ENCODE assay signal across 12 cellular contexts in genomic region chr2:67797801-67798535, GRCh38.
DNase-seq lines count a peak whose midpoint lies in the region; ATAC-seq and TF ChIP-seq lines count a peak whose summit lies in the region.
"Had no signal": no experiment of that assay in that cellular context is flagged by ENCODE, and none has a peak within 500 bp of the region (broad histone marks: within the 10 kb centered on the region; RNA-seq: fewer than 3 reads in every experiment).

No MANE protein-coding gene starts in this region.

- H3K4me2 ChIP-seq in PC-3 (ENCODE audit: low read length): no peak overlapping the region
- H3K4me2 ChIP-seq: PC-9 had no signal

- H3K27me3 ChIP-seq in PC-3 (ENCODE audit: low read length): no peaks in the 10 kb centered on the region
- no peaks in the 10 kb centered on the region for H3K27me3 ChIP-seq in thyroid gland

- H3K4me1 Mint-ChIP-seq in activated CD4-positive, alpha-beta T cell treated with anti-CD3 and anti-CD28 coated beads, Interleukin-2, amount 10 ng/mL, durations not matched to agents 24 days and 14 days: no peaks in the 10 kb centered on the region
- H3K4me1 Mint-ChIP-seq: immature natural killer cell had no signal

- no peaks in the 10 kb centered on the region for H4K20me1 ChIP-seq in PC-3 (ENCODE audit: low read length)

- H2AFZ ChIP-seq in PC-3 (ENCODE audit: low read length): no peak overlapping the region
- H2AFZ ChIP-seq: PC-9 had no signal

- H3K9ac ChIP-seq in PC-3 (ENCODE audit: low read length): no peak overlapping the region

- no peaks in the 10 kb centered on the region for H3F3A ChIP-seq in PC-3 (ENCODE audit: low read length, unreplicated experiment)

- CTCF ChIA-PET in PC-3 (lab: Charles Lee): no interaction called here

- H3K9me3 Mint-ChIP-seq in activated CD4-positive, alpha-beta T cell treated with anti-CD3 and anti-CD28 coated beads, Interleukin-2, amount 10 ng/mL, durations not matched to agents 24 days and 14 days: no peaks in the 10 kb centered on the region
- H3K9me3 Mint-ChIP-seq: immature natural killer cell had no signal

- H3K27me3 Mint-ChIP-seq in activated CD4-positive, alpha-beta T cell treated with anti-CD3 and anti-CD28 coated beads, Interleukin-2, amount 10 ng/mL, durations not matched to agents 24 days and 14 days: no peaks in the 10 kb centered on the region

- intact Hi-C loops in PC-3 (cut with micrococcal nuclease): no loop called here
- intact Hi-C loops in thyroid gland (cut with DNase I): no loop called here
- intact Hi-C loops in activated CD4-positive, alpha-beta T cell treated with anti-CD3 and anti-CD28 coated beads, Interleukin-2, amount 10 ng/mL, durations not matched to agents 24 days and 14 days (cut with micrococcal nuclease): no loop called here

- TF ChIP-seq CTCF in PC-3 (conservative IDR thresholded peaks at IDR 0.05; ENCODE audit: low read depth, low read length) (no peak), thyroid gland (IDR thresholded peaks at IDR 0.05) (no peak)

- no peaks in the 10 kb centered on the region for H3K9me2 ChIP-seq in PC-3 (replicated peaks; ENCODE audit: low read length)

- H3K4me1 ChIP-seq in PC-3 (ENCODE audit: insufficient read depth, low read length) (peaks cover 6% of the 10 kb centered on the region; the same call in 1 of the 2 replicates), thyroid gland (peaks cover 3 to 14% of the 10 kb centered on the region in 2 donors)

- H3K79me2 ChIP-seq in PC-3 (ENCODE audit: low read length): no peaks in the 10 kb centered on the region

- H3K36me3 Mint-ChIP-seq in activated CD4-positive, alpha-beta T cell treated with anti-CD3 and anti-CD28 coated beads, Interleukin-2, amount 10 ng/mL, durations not matched to agents 24 days and 14 days (ENCODE audit: low read depth): no peaks in the 10 kb centered on the region
- H3K36me3 Mint-ChIP-seq: immature natural killer cell had no signal

- no peak overlapping the region for H3K27ac ChIP-seq in PC-3 (ENCODE audit: low read length)
- H3K27ac ChIP-seq in thyroid gland: peak overlapping the region; percentile 37 to 55 (median 40)
- H3K27ac ChIP-seq: PC-9 had no signal

- BruUV-seq in PC-3 (replicated peaks; lab: Mats Ljungman, UMichigan): no TSS peak

- TF ChIP-seq POLR2A in thyroid gland (IDR thresholded peaks at IDR 0.05): no peak

- H3K36me3 ChIP-seq in PC-3 (ENCODE audit: low read depth, low read length) (no peaks in the 10 kb centered on the region), thyroid gland (no peaks in the 10 kb centered on the region)

- H3K27ac Mint-ChIP-seq in activated CD4-positive, alpha-beta T cell treated with anti-CD3 and anti-CD28 coated beads, Interleukin-2, amount 10 ng/mL, durations not matched to agents 24 days and 14 days: no peak overlapping the region
- H3K27ac Mint-ChIP-seq: immature natural killer cell had no signal

- H3K4me3 ChIP-seq in PC-3 (ENCODE audit: low read length) (no peak overlapping the region), thyroid gland (replicated peaks in 1 of 3) (no peak overlapping the region)
- H3K4me3 ChIP-seq: PC-9 had no signal

- 22 to 26% methylated on average over 7 of the region's 7 CpGs for WGBS in thyroid gland, 2 donors

- DNase-seq in NCI-H2196 (lab: John Stamatoyannopoulos, UW; ENCODE audit: unreplicated experiment) (peak; percentile 24), NCI-H2196 treated with DMSO at 0.1 percent for 48 hours (lab: John Stamatoyannopoulos, UW; ENCODE audit: unreplicated experiment) (no peak), PC-3 (peak; percentile 34), fibroblast of peridontal ligament (ENCODE audit: extremely low read depth) (peak; percentile 20), thyroid gland (peak in 1 of 2 donors; percentile 29), cerebellar nuclear complex (lab: John Stamatoyannopoulos, UW) (no peak)
- DNase-seq in activated CD4-positive, alpha-beta T cell treated with anti-CD3 and anti-CD28 coated beads, Interleukin-2, amount 10 ng/mL, durations not matched to agents 24 days and 14 days: no peak
- DNase-seq: activated T-cell treated with anti-CD3 and anti-CD28 coated beads, Interleukin-2, amount 50 U/mL, for 48 hours; effector memory CD4-positive, alpha-beta T cell; immature natural killer cell; PC-9 had no signal

- H3K9me3 ChIP-seq in PC-3 (ENCODE audit: low read length) (no peaks in the 10 kb centered on the region), thyroid gland (no peaks in the 10 kb centered on the region)

- H3K4me3 Mint-ChIP-seq in activated CD4-positive, alpha-beta T cell treated with anti-CD3 and anti-CD28 coated beads, Interleukin-2, amount 10 ng/mL, durations not matched to agents 24 days and 14 days: no peak overlapping the region
- H3K4me3 Mint-ChIP-seq: immature natural killer cell had no signal

- POLR2A ChIA-PET in PC-3 (lab: Charles Lee; ENCODE audit: unreplicated experiment): no interaction called here

- no peak for ATAC-seq in PC-3
- ATAC-seq in HG02763 (IDR thresholded peaks at IDR 0.05; ENCODE audit: unreplicated experiment): no peak

Comparison
In these comparisons a context has a peak if more than half of its experiments do, and no peak if none do; other contexts are left out.
1. DNase-seq: peak in NCI-H2196 (single experiment), PC-3 (single experiment) and fibroblast of peridontal ligament (single experiment); none in NCI-H2196 treated with DMSO at 0.1 percent for 48 hours (single experiment), activated CD4-positive, alpha-beta T cell treated with anti-CD3 and anti-CD28 coated beads, Interleukin-2, amount 10 ng/mL, durations not matched to agents 24 days and 14 days (single experiment) and cerebellar nuclear complex (0 of 2).